In the genomic region with DNA sequence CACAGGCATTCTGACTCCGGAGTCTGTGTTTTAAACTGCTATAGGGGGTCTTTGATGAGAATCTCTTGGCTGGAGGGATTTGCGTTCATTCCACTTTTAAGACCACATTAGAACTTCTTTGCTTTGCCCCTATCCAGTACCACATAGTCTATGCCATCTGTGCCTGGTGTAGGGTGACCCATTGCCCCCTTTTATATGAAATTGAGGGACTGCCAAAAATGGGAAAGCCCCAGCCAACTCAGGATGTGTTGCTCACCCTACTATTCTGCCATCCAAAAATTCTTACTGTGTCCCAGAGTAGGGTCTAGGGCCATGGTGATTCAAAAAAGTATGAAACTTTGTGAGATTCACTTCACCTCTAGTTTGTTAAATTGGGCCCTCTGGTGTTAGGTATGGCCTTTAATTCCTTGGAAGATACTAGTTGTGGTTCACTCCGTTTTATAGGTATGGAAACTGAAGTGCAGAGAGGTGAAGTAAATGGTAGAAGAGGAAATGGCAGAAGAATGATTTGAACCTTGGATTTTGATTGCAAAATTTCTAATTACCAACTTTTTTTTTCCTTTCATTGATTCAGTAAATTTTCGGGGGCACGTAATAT, we compare ENCODE assay signal across 10 cellular contexts. TPM values are rescaled to one million over a fixed set of nuclear protein-coding genes. Genes with fewer than 3 reads are reported as not detected.
DNase-seq lines count a peak whose midpoint lies in the region; ATAC-seq, FAIRE-seq and TF ChIP-seq lines count a peak whose summit lies in the region.
"Had no signal": no experiment of that assay in that cellular context is flagged by ENCODE, and none has a peak within 500 bp of the region (broad histone marks: within the 10 kb centered on the region; RNA-seq: fewer than 3 reads in every experiment).

No MANE protein-coding gene starts in this region.

- intact Hi-C loops in CD4-positive, alpha-beta memory T cell (cut with micrococcal nuclease) = no loop called here

- CTCF ChIA-PET in CD4-positive, alpha-beta memory T cell (lab: Charles Lee; ENCODE audit: partially characterized antibody) = interaction anchor here (1.8 to 2.8 kb wide), 5 partner anchors 10 to 114 kb away, joined by 4 to 21 read pairs (median 6); no protein-coding TSS in a partner anchor

- H3K27me3 ChIP-seq in CD4-positive, alpha-beta memory T cell (ENCODE audit: insufficient read depth, low read length) = no peaks in the 10 kb centered on the region
- H3K27me3 ChIP-seq in neuron (ENCODE audit: insufficient read depth, low read length) = no peaks in the 10 kb centered on the region
- no peaks in the 10 kb centered on the region for H3K27me3 ChIP-seq in small intestine (ENCODE audit: control insufficient read depth in 2 of 2, insufficient read depth in 2 of 2, low read length in 2 of 2)

- ATAC-seq in effector memory CD8-positive, alpha-beta T cell (replicated peaks) = no peak
- ATAC-seq in GM18511 (IDR thresholded peaks at IDR 0.05; ENCODE audit: unreplicated experiment) = no peak
- no peak for ATAC-seq in HG02970 (IDR thresholded peaks at IDR 0.05; ENCODE audit: low FRiP score, unreplicated experiment)

- peaks cover 0 to 2% of the 10 kb centered on the region in 2 donors for H3K27me3 Mint-ChIP-seq in CD4-positive, alpha-beta memory T cell
- peaks cover 6 to 7% of the 10 kb centered on the region in 2 donors for H3K27me3 Mint-ChIP-seq in effector memory CD8-positive, alpha-beta T cell

- H2AFZ ChIP-seq in neuron (ENCODE audit: low read depth, low read length) = no peak overlapping the region

- H3K9me3 Mint-ChIP-seq in CD4-positive, alpha-beta memory T cell = peaks cover 0 to 2% (median 0%) of the 10 kb centered on the region in 8 donors
- H3K9me3 Mint-ChIP-seq in effector memory CD8-positive, alpha-beta T cell = no peaks in the 10 kb centered on the region

- H3K9me3 ChIP-seq in CD4-positive, alpha-beta memory T cell (ENCODE audit: control insufficient read depth in 1 of 2, low read length in 2 of 2) = no peaks in the 10 kb centered on the region
- no peaks in the 10 kb centered on the region for H3K9me3 ChIP-seq in neuron (ENCODE audit: low read length)
- no peaks in the 10 kb centered on the region for H3K9me3 ChIP-seq in small intestine (ENCODE audit: control insufficient read depth, low read depth)

- H3K4me1 ChIP-seq in CD4-positive, alpha-beta memory T cell (ENCODE audit: insufficient read depth, low read length) = peaks cover 33% of the 10 kb centered on the region
- H3K4me1 ChIP-seq in neuron (ENCODE audit: insufficient read depth, low read length) = peaks cover 10% of the 10 kb centered on the region
- H3K4me1 ChIP-seq in small intestine (ENCODE audit: control insufficient read depth in 2 of 2, insufficient read depth in 1 of 2, low read depth in 1 of 2, low read length in 1 of 2) = peaks cover 0 to 9% of the 10 kb centered on the region in 2 donors

- peak overlapping the region in 1 of 2 donors; percentile 92 for H3K4me3 ChIP-seq in CD4-positive, alpha-beta memory T cell (ENCODE audit: low read length in 2 of 2)
- peak overlapping the region; percentile 84 for H3K4me3 ChIP-seq in NB4 (ENCODE audit: low read depth, low read length)
- H3K4me3 ChIP-seq in neuron (ENCODE audit: low read length) = peak overlapping the region; percentile 82
- H3K4me3 ChIP-seq in small intestine (ENCODE audit: low read depth in 1 of 2, low read length in 2 of 2) = no peak overlapping the region

- H3K36me3 ChIP-seq in CD4-positive, alpha-beta memory T cell (ENCODE audit: insufficient read depth, low read length) = no peaks in the 10 kb centered on the region
- H3K36me3 ChIP-seq in neuron (ENCODE audit: insufficient read depth, low read length) (peaks cover 10% of the 10 kb centered on the region), small intestine (ENCODE audit: control insufficient read depth in 2 of 2, insufficient read depth in 2 of 2, low read length in 2 of 2) (no peaks in the 10 kb centered on the region)

- 79 to 86% (median 82%) methylated on average over 5 of the region's 5 CpGs for WGBS in small intestine, 3 donors

- TF ChIP-seq CTCF in NB4 (IDR thresholded peaks at IDR 0.05; ENCODE audit: low read depth, low read length) = no peak

- H3K27ac Mint-ChIP-seq in CD4-positive, alpha-beta memory T cell = peak overlapping the region in 4 of 7 donors; percentile 12 to 89 (median 62)
- H3K27ac Mint-ChIP-seq in effector memory CD8-positive, alpha-beta T cell = peak overlapping the region; percentile 100

- TF ChIP-seq POLR2A in NB4 (IDR thresholded peaks at IDR 0.05; ENCODE audit: extremely low read depth, insufficient read length) = no peak

- FAIRE-seq in small intestine (lab: Jason Lieb, UNC) = no peak
- FAIRE-seq: GM12892 had no signal

- peak overlapping the region; percentile 80 to 98 (median 88) for H3K4me3 Mint-ChIP-seq in CD4-positive, alpha-beta memory T cell
- H3K4me3 Mint-ChIP-seq in effector memory CD8-positive, alpha-beta T cell = peak overlapping the region; percentile 90 to 91

- peak overlapping the region; percentile 92 for H3K27ac ChIP-seq in CD4-positive, alpha-beta memory T cell (ENCODE audit: low read depth, low read length)
- H3K27ac ChIP-seq in small intestine (ENCODE audit: low read depth in 1 of 2, low read length in 1 of 2) = no peak overlapping the region

- peaks cover 31 to 43% (median 36%) of the 10 kb centered on the region in 4 donors for H3K4me1 Mint-ChIP-seq in CD4-positive, alpha-beta memory T cell
- peaks cover 17 to 19% of the 10 kb centered on the region in 2 donors for H3K4me1 Mint-ChIP-seq in effector memory CD8-positive, alpha-beta T cell (ENCODE audit: low read depth in 2 of 2)

- no peak for DNase-seq in CD4-positive, alpha-beta memory T cell
- no peak for DNase-seq in NB4 (ENCODE audit: low read depth)
- no peak for DNase-seq in effector memory CD8-positive, alpha-beta T cell
- DNase-seq in GOT3 (lab: John Stamatoyannopoulos, UW) = no peak
- no peak for DNase-seq in small intestine
- DNase-seq: activated CD4-positive, alpha-beta T cell treated with anti-CD3 and anti-CD28 coated beads, Interleukin-2, amount 50 U/mL, for 1 hour had no signal

- H3K36me3 Mint-ChIP-seq in CD4-positive, alpha-beta memory T cell = peaks cover 0 to 13% of the 10 kb centered on the region in 2 donors
- H3K36me3 Mint-ChIP-seq in effector memory CD8-positive, alpha-beta T cell (ENCODE audit: insufficient read depth) = peaks cover 2% of the 10 kb centered on the region

- POLR2A ChIA-PET in CD4-positive, alpha-beta memory T cell (lab: Charles Lee; ENCODE audit: partially characterized antibody) = interaction anchor here (2.4 kb wide), 1 partner anchor 14 kb away, joined by 16 read pairs; no protein-coding TSS in a partner anchor

RNA-seq across cellular contexts. Expression of a gene that starts 1.4 kb away (rescaled TPM):
- 10 to 100 TPM; 15.2 to 16.7 TPM for total RNA-seq in CD4-positive, alpha-beta memory T cell
- 10 to 100 TPM; 43.8 to 70.7 TPM for polyA plus RNA-seq in CD4-positive, alpha-beta memory T cell
- 10 to 100 TPM; 25.9 to 65.3 (median 43.0) TPM for polyA plus RNA-seq in small intestine

RNA-seq across cellular contexts. Expression of a gene that starts 35.5 kb away (rescaled TPM):
- total RNA-seq in CD4-positive, alpha-beta memory T cell = 1 to 10 TPM; 3.0 to 3.7 TPM
- under 1 TPM; 0.59 to 0.86 TPM for polyA plus RNA-seq in CD4-positive, alpha-beta memory T cell
- under 1 TPM in 1 of 3 donors, not detected in 2; 0.03 TPM for polyA plus RNA-seq in small intestine

Comparison
In these comparisons a context has a peak if more than half of its experiments do, and no peak if none do; other contexts are left out.
1. H3K4me3 ChIP-seq: peak in NB4 (single experiment) and neuron (single experiment); none in small intestine (0 of 2).